Comparison of ENCODE assay signal across 1 cellular context in genomic region chr3:106981392-106981791, GRCh38.
TF ChIP-seq lines count a peak whose summit lies in the region.

No MANE protein-coding gene starts in this region.

TF ChIP-seq in IMR-90, 13 proteins besides CTCF, POLR2A, EP300 and RAD21 (continued from another document):
- TF ChIP-seq ELK1 (IDR thresholded peaks at IDR 0.05; ENCODE audit: borderline replicate concordance, low read depth, low read length) = no peak
